In genomic region chr13:100800283-100800875, GRCh38 we compare ENCODE assay signal across 26 cellular contexts.
"Had no signal": no experiment of that assay in that cellular context is flagged by ENCODE, and none has a peak within 500 bp of the region (broad histone marks: within the 10 kb centered on the region; RNA-seq: fewer than 3 reads in every experiment).

No MANE protein-coding gene starts in this region.

- H3K4me1 Mint-ChIP-seq: naive B cell; natural killer cell; stimulated activated effector memory CD8-positive, alpha-beta T cell treated with anti-CD3 and anti-CD28 coated beads, Interleukin-12 subunit alpha, Interleukin-12 subunit beta, amount 100 ng/mL, for 72 hours had no signal

- ATAC-seq: left ventricle myocardium superior; lower lobe of right lung; natural killer cell; right cardiac atrium; stimulated activated effector memory CD8-positive, alpha-beta T cell treated with anti-CD3 and anti-CD28 coated beads, Interleukin-12 subunit alpha, Interleukin-12 subunit beta, amount 100 ng/mL, for 72 hours had no signal

- H3K4me3 ChIP-seq: hepatocyte, lower lobe of right lung, pancreas, prostate gland, sigmoid colon, spleen, tibial nerve, upper lobe of left lung, vagina had no signal

- DNase-seq: islet precursor cell; left ventricle myocardium superior; lower lobe of right lung; mammary epithelial cell; mesenchymal stem cell; naive B cell; natural killer cell; nephron progenitor cell; nucleus accumbens; posterior cingulate gyrus; retina; right cardiac atrium; sigmoid colon; small intestine; spleen; stimulated activated CD4-positive, alpha-beta T cell treated with anti-CD3 and anti-CD28 coated beads, Interleukin-4, amount 100 ng/mL, for 24 hours; stimulated activated naive CD4-positive, alpha-beta T cell; substantia nigra had no signal

- H3K27ac Mint-ChIP-seq: naive B cell; natural killer cell; nephron progenitor cell; stimulated activated effector memory CD8-positive, alpha-beta T cell treated with anti-CD3 and anti-CD28 coated beads, Interleukin-12 subunit alpha, Interleukin-12 subunit beta, amount 100 ng/mL, for 72 hours; stimulated activated naive CD8-positive, alpha-beta T cell treated with anti-CD3 and anti-CD28 coated beads, Interleukin-15, Interleukin-2, amounts not matched to agents 100 ng/mL and 50 ng/mL, for 24 hours had no signal

- H3K27me3 ChIP-seq: hepatocyte, pancreas, sigmoid colon, tibial nerve, upper lobe of left lung, vagina had no signal

- H3K4me2 ChIP-seq: hepatocyte had no signal

- H2AFZ ChIP-seq: hepatocyte had no signal

- H3K9me3 ChIP-seq: lower lobe of right lung, pancreas, prostate gland, sigmoid colon, tibial nerve, upper lobe of left lung, vagina had no signal

- H3K4me3 Mint-ChIP-seq: naive B cell; natural killer cell; nephron progenitor cell; stimulated activated effector memory CD8-positive, alpha-beta T cell treated with anti-CD3 and anti-CD28 coated beads, Interleukin-12 subunit alpha, Interleukin-12 subunit beta, amount 100 ng/mL, for 72 hours; stimulated activated naive CD8-positive, alpha-beta T cell treated with anti-CD3 and anti-CD28 coated beads, Interleukin-15, Interleukin-2, amounts not matched to agents 100 ng/mL and 50 ng/mL, for 24 hours had no signal

- H3K27ac ChIP-seq: hepatocyte, lower lobe of right lung, pancreas, prostate gland, sigmoid colon, spleen, tibial nerve, upper lobe of left lung, vagina had no signal

- H3K4me1 ChIP-seq: lower lobe of right lung, pancreas, prostate gland, sigmoid colon, spleen, tibial nerve, upper lobe of left lung, vagina had no signal

- H3K36me3 ChIP-seq: lower lobe of right lung, pancreas, prostate gland, sigmoid colon, spleen, tibial nerve, upper lobe of left lung, vagina had no signal
